27 cellular contexts compared by ENCODE assay signal in genomic region chr16:4435668-4436067, GRCh38. TPM values are rescaled to one million over a fixed set of nuclear protein-coding genes. Genes with fewer than 3 reads are reported as not detected.
A peak's percentile ranks its signal among the peaks of the same experiment; 100 is the strongest.
DNase-seq lines count a peak whose midpoint lies in the region; ATAC-seq lines count a peak whose summit lies in the region.
"Had no signal": no experiment of that assay in that cellular context is flagged by ENCODE, and none has a peak within 500 bp of the region (broad histone marks: within the 10 kb centered on the region; RNA-seq: fewer than 3 reads in every experiment).

No MANE protein-coding gene starts in this region.

- H3K36me3 Mint-ChIP-seq in activated CD4-positive, alpha-beta T cell treated with anti-CD3 and anti-CD28 coated beads, Interleukin-2, amount 10 ng/mL, durations not matched to agents 7 days and 5 days (ENCODE audit: low read depth) = peaks cover 40% of the 10 kb centered on the region
- H3K36me3 Mint-ChIP-seq in memory B cell = peaks cover 23% of the 10 kb centered on the region

- no peak for ATAC-seq in memory B cell (ENCODE audit: low read depth)
- ATAC-seq: activated CD4-positive, CD25-positive, alpha-beta regulatory T cell treated with anti-CD3 and anti-CD28 coated beads, Interleukin-2, amount 50 U/mL, for 24 hours; activated T-cell treated with anti-CD3 and anti-CD28 coated beads, Interleukin-2, amount 50 U/mL, for 4 hours; effector memory CD8-positive, alpha-beta T cell; lower lobe of right lung; PC-3; Right ventricle myocardium inferior had no signal

- peak overlapping the region; percentile 25 for H3K27ac Mint-ChIP-seq in activated CD4-positive, alpha-beta T cell treated with anti-CD3 and anti-CD28 coated beads, Interleukin-2, amount 10 ng/mL, durations not matched to agents 7 days and 5 days
- H3K27ac Mint-ChIP-seq in memory B cell = peak overlapping the region; percentile 75
- H3K27ac Mint-ChIP-seq: activated naive CD4-positive, alpha-beta T cell treated with anti-CD3 and anti-CD28 coated beads, Interleukin-2, amount 50 U/mL, for 24 hours; effector memory CD8-positive, alpha-beta T cell had no signal

- no peak overlapping the region for H3K27ac ChIP-seq in effector memory CD4-positive, alpha-beta T cell (ENCODE audit: insufficient read depth, low read length, poor library complexity, severe bottlenecking)
- H3K27ac ChIP-seq: 22Rv1, lower lobe of right lung, prostate gland, upper lobe of left lung had no signal

- peaks cover 68% of the 10 kb centered on the region for H3K36me3 ChIP-seq in effector memory CD4-positive, alpha-beta T cell (ENCODE audit: control insufficient read depth, insufficient read depth, low read length)
- H3K36me3 ChIP-seq: prostate gland had no signal

- no peaks in the 10 kb centered on the region for H3K9me3 ChIP-seq in effector memory CD4-positive, alpha-beta T cell (ENCODE audit: control insufficient read depth, low read length)
- H3K9me3 ChIP-seq: BE2C, lower lobe of right lung, prostate gland, upper lobe of left lung had no signal

- H3K9me3 Mint-ChIP-seq in activated CD4-positive, alpha-beta T cell treated with anti-CD3 and anti-CD28 coated beads, Interleukin-2, amount 10 ng/mL, durations not matched to agents 7 days and 5 days = no peaks in the 10 kb centered on the region
- no peaks in the 10 kb centered on the region for H3K9me3 Mint-ChIP-seq in memory B cell
- H3K9me3 Mint-ChIP-seq: activated naive CD4-positive, alpha-beta T cell treated with anti-CD3 and anti-CD28 coated beads, Interleukin-2, amount 50 U/mL, for 24 hours; activated T-cell treated with anti-CD3 and anti-CD28 coated beads, Interleukin-2, amount 50 U/mL, for 4 hours; effector memory CD8-positive, alpha-beta T cell had no signal

- H3K4me3 Mint-ChIP-seq in activated CD4-positive, alpha-beta T cell treated with anti-CD3 and anti-CD28 coated beads, Interleukin-2, amount 10 ng/mL, durations not matched to agents 7 days and 5 days = no peak overlapping the region
- no peak overlapping the region for H3K4me3 Mint-ChIP-seq in memory B cell
- H3K4me3 Mint-ChIP-seq: activated naive CD4-positive, alpha-beta T cell treated with anti-CD3 and anti-CD28 coated beads, Interleukin-2, amount 50 U/mL, for 24 hours; activated T-cell treated with anti-CD3 and anti-CD28 coated beads, Interleukin-2, amount 50 U/mL, for 4 hours; effector memory CD8-positive, alpha-beta T cell had no signal

- DNase-seq in activated CD4-positive, alpha-beta T cell treated with anti-CD3 and anti-CD28 coated beads, Interleukin-2, amount 10 ng/mL, durations not matched to agents 7 days and 5 days = no peak
- DNase-seq in activated CD4-positive, alpha-beta T cell treated with anti-CD3 and anti-CD28 coated beads for 48 hours = no peak
- peak; percentile 42 for DNase-seq in HCEC 1CT
- DNase-seq in astrocyte of the hippocampus (ENCODE audit: low read depth, low spot score) = peak; percentile 10
- no peak for DNase-seq in memory B cell (ENCODE audit: low spot score in 2 of 2)
- DNase-seq in stimulated activated CD4-positive, alpha-beta T cell treated with anti-CD3 and anti-CD28 coated beads, Interleukin-2, amount 100 ng/mL, for 24 hours = no peak
- DNase-seq in NCI-H2196 (lab: John Stamatoyannopoulos, UW; ENCODE audit: unreplicated experiment) = no peak
- no peak for DNase-seq in effector memory CD4-positive, alpha-beta T cell
- DNase-seq: activated T-cell treated with anti-CD3 and anti-CD28 coated beads, Interleukin-2, amount 50 U/mL, for 4 hours; BE2C; DND-41; effector memory CD8-positive, alpha-beta T cell; glutamatergic neuron; GOT3; KBM-7; kidney glomerular epithelial cell; lower lobe of right lung; NCI-H1694; NCI-H524; PC-3; substantia nigra; upper lobe of left lung had no signal

- POLR2A ChIA-PET in activated CD4-positive, alpha-beta T cell treated with anti-CD3 and anti-CD28 coated beads, Interleukin-2, amount 10 ng/mL, durations not matched to agents 7 days and 5 days (lab: Charles Lee) = no interaction called here

- H3K27me3 Mint-ChIP-seq in activated CD4-positive, alpha-beta T cell treated with anti-CD3 and anti-CD28 coated beads, Interleukin-2, amount 10 ng/mL, durations not matched to agents 7 days and 5 days = no peaks in the 10 kb centered on the region
- no peaks in the 10 kb centered on the region for H3K27me3 Mint-ChIP-seq in memory B cell
- H3K27me3 Mint-ChIP-seq: activated naive CD4-positive, alpha-beta T cell treated with anti-CD3 and anti-CD28 coated beads, Interleukin-2, amount 50 U/mL, for 24 hours; effector memory CD8-positive, alpha-beta T cell had no signal

- H3K4me1 Mint-ChIP-seq in activated CD4-positive, alpha-beta T cell treated with anti-CD3 and anti-CD28 coated beads, Interleukin-2, amount 10 ng/mL, durations not matched to agents 7 days and 5 days = peaks cover 19% of the 10 kb centered on the region
- peaks cover 2% of the 10 kb centered on the region for H3K4me1 Mint-ChIP-seq in memory B cell

- CTCF ChIA-PET in activated CD4-positive, alpha-beta T cell treated with anti-CD3 and anti-CD28 coated beads, Interleukin-2, amount 10 ng/mL, durations not matched to agents 7 days and 5 days (lab: Charles Lee) = interaction anchor here (1.5 kb wide), 1 partner anchor 40 kb away, joined by 3 read pairs; the partner anchor contains the start of gene HMOX2

- H3K4me3 ChIP-seq in effector memory CD4-positive, alpha-beta T cell (ENCODE audit: insufficient read depth, low read depth, low read length, poor library complexity, severe bottlenecking) = no peak overlapping the region
- H3K4me3 ChIP-seq: lower lobe of right lung, prostate gland, upper lobe of left lung had no signal

- no peaks in the 10 kb centered on the region for H3K4me1 ChIP-seq in effector memory CD4-positive, alpha-beta T cell (ENCODE audit: control insufficient read depth, insufficient read depth, low read length, poor library complexity, severe bottlenecking)
- H3K4me1 ChIP-seq: BE2C, lower lobe of right lung, prostate gland, upper lobe of left lung had no signal

- H3K27me3 ChIP-seq in effector memory CD4-positive, alpha-beta T cell (replicated peaks; ENCODE audit: control insufficient read depth, insufficient read depth, low read length, poor library complexity, severe bottlenecking) = no peaks in the 10 kb centered on the region
- H3K27me3 ChIP-seq: BE2C, upper lobe of left lung had no signal

RNA-seq across cellular contexts. Expression of gene DNAJA3, which starts 10.0 kb away (rescaled TPM):
- total RNA-seq in activated CD4-positive, alpha-beta T cell treated with anti-CD3 and anti-CD28 coated beads, Interleukin-2, amount 10 ng/mL, durations not matched to agents 7 days and 5 days = 10 to 100 TPM; 51.6 to 55.0 TPM

RNA-seq across cellular contexts. Expression of gene CORO7, which starts 19.3 kb away (rescaled TPM):
- 100 to 1,000 TPM; 196 to 211 TPM for total RNA-seq in activated CD4-positive, alpha-beta T cell treated with anti-CD3 and anti-CD28 coated beads, Interleukin-2, amount 10 ng/mL, durations not matched to agents 7 days and 5 days

RNA-seq across cellular contexts. Expression of gene NMRAL1, which starts 38.8 kb away (rescaled TPM):
- total RNA-seq in activated CD4-positive, alpha-beta T cell treated with anti-CD3 and anti-CD28 coated beads, Interleukin-2, amount 10 ng/mL, durations not matched to agents 7 days and 5 days = 10 to 100 TPM; 34.0 to 35.9 TPM

RNA-seq across cellular contexts. Expression of gene HMOX2, which starts 40.5 kb away (rescaled TPM):
- 100 to 1,000 TPM in 1 of 2 experiments, 10 to 100 TPM in 1; 86.3 to 107 TPM for total RNA-seq in activated CD4-positive, alpha-beta T cell treated with anti-CD3 and anti-CD28 coated beads, Interleukin-2, amount 10 ng/mL, durations not matched to agents 7 days and 5 days

Comparison
In these comparisons a context has a peak if more than half of its experiments do, and no peak if none do; other contexts are left out.
1. DNase-seq: peak in HCEC 1CT (single experiment) and astrocyte of the hippocampus (single experiment); none in activated CD4-positive, alpha-beta T cell treated with anti-CD3 and anti-CD28 coated beads, Interleukin-2, amount 10 ng/mL, durations not matched to agents 7 days and 5 days (single experiment), activated CD4-positive, alpha-beta T cell treated with anti-CD3 and anti-CD28 coated beads for 48 hours (single experiment), memory B cell (0 of 2), stimulated activated CD4-positive, alpha-beta T cell treated with anti-CD3 and anti-CD28 coated beads, Interleukin-2, amount 100 ng/mL, for 24 hours (0 of 2), NCI-H2196 (single experiment) and effector memory CD4-positive, alpha-beta T cell (0 of 3).